Comparison of ENCODE assay signal across 10 cellular contexts in the genomic region with DNA sequence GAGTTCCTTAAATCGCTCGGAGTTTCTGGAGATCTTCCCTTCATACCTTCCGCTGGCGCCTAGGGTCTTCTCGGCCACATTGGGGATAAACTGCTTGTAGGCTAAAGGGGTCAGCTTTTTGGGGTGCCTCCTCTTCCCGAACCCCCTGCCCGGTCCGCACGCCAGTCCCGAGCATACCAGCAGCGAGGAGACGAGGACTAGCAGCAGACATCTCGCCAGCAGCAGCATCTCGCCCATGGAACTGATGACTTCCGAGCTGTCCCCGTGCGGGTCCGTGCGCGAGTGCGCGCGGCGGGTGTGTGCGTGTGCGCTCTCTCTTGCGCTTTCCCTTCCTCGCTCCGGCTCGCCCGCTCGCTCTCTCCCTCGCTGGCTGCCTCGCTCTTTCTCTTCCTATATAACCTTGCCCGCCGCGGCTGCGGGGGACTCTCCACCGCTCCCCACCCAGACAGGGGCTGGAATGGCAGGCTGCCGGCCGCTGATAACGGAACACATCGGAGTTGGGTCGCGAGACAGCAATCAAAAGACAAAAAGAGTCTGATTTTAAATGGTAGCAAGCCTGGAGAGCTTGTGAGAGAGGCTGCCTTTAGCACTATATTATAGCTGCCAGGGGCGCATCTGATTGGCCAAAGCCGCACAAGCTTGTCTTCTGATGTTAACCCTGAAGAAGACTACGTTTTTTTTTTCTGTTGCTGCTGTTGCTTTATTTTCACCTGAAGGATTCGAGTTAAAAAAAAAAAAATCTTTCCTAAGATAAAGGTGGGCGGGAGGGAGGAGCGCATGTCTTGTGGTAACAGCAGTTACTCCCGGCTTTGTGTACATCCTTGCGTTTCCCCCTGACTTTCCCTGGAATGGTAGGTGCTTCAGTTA. TPM values are rescaled to one million over a fixed set of nuclear protein-coding genes. Genes with fewer than 3 reads are reported as not detected.
DNase-seq lines count a peak whose midpoint lies in the region; ATAC-seq lines count a peak whose summit lies in the region.
"Had no signal": no experiment of that assay in that cellular context is flagged by ENCODE, and none has a peak within 500 bp of the region (broad histone marks: within the 10 kb centered on the region; RNA-seq: fewer than 3 reads in every experiment).

SHH (minus strand) TSS at position 569 of the 867 bp plus-strand sequence; CDS start at position 228, 341 bp downstream.

- H3K4me3 Mint-ChIP-seq in activated CD4-positive, alpha-beta T cell treated with anti-CD3 and anti-CD28 coated beads for 36 hours = peak within 1 kb of the TSS; percentile 4
- H3K4me3 Mint-ChIP-seq in activated naive CD8-positive, alpha-beta T cell = peak within 1 kb of the TSS; percentile 73
- peak within 1 kb of the TSS; percentile 68 to 71 for H3K4me3 Mint-ChIP-seq in stimulated activated naive CD8-positive, alpha-beta T cell treated with anti-CD3 and anti-CD28 coated beads, Interleukin-15, amount 100 ng/mL, for 72 hours
- H3K4me3 Mint-ChIP-seq in effector memory CD8-positive, alpha-beta T cell = peak within 1 kb of the TSS in 1 of 2 donors; percentile 62

- H3K27me3 Mint-ChIP-seq in activated CD4-positive, alpha-beta T cell treated with anti-CD3 and anti-CD28 coated beads for 36 hours = peaks cover 60% of the 10 kb centered on the region
- peaks cover 41% of the 10 kb centered on the region for H3K27me3 Mint-ChIP-seq in activated naive CD8-positive, alpha-beta T cell
- peaks cover 97% of the 10 kb centered on the region for H3K27me3 Mint-ChIP-seq in stimulated activated naive CD8-positive, alpha-beta T cell treated with anti-CD3 and anti-CD28 coated beads, Interleukin-15, amount 100 ng/mL, for 72 hours
- H3K27me3 Mint-ChIP-seq in effector memory CD8-positive, alpha-beta T cell = peaks cover 59 to 91% of the 10 kb centered on the region in 2 donors

- POLR2A ChIA-PET in activated CD4-positive, alpha-beta T cell treated with anti-CD3 and anti-CD28 coated beads for 36 hours (lab: Charles Lee) = no interaction called here

- DNase-seq in activated CD4-positive, alpha-beta T cell treated with anti-CD3 and anti-CD28 coated beads for 36 hours = no peak
- no peak for DNase-seq in activated CD4-positive, alpha-beta T cell treated with anti-CD3 and anti-CD28 coated beads, Interleukin-2, amount 50 U/mL, for 1 hour
- DNase-seq in kidney glomerular epithelial cell (lab: John Stamatoyannopoulos, UW) = peak; percentile 19
- no peak for DNase-seq in stimulated activated naive CD8-positive, alpha-beta T cell treated with anti-CD3 and anti-CD28 coated beads, Interleukin-15, amount 100 ng/mL, for 72 hours
- DNase-seq in cerebellar nuclear complex (lab: John Stamatoyannopoulos, UW) = no peak
- DNase-seq in effector memory CD8-positive, alpha-beta T cell = no peak
- no peak for DNase-seq in NOMO-1 treated with dmso at 0.1 percent for 144 hours (lab: John Stamatoyannopoulos, UW; ENCODE audit: unreplicated experiment)
- DNase-seq: Karpas-422, sigmoid colon had no signal

- CTCF ChIA-PET in activated CD4-positive, alpha-beta T cell treated with anti-CD3 and anti-CD28 coated beads for 36 hours (lab: Charles Lee) = no interaction called here

- H3K27ac Mint-ChIP-seq in activated CD4-positive, alpha-beta T cell treated with anti-CD3 and anti-CD28 coated beads for 36 hours = no peak within 1 kb of the TSS
- no peak within 1 kb of the TSS for H3K27ac Mint-ChIP-seq in activated naive CD8-positive, alpha-beta T cell
- H3K27ac Mint-ChIP-seq in stimulated activated naive CD8-positive, alpha-beta T cell treated with anti-CD3 and anti-CD28 coated beads, Interleukin-15, amount 100 ng/mL, for 72 hours = no peak within 1 kb of the TSS
- peak within 1 kb of the TSS in 1 of 2 donors; percentile 21 for H3K27ac Mint-ChIP-seq in effector memory CD8-positive, alpha-beta T cell

- H3K9me3 Mint-ChIP-seq in activated CD4-positive, alpha-beta T cell treated with anti-CD3 and anti-CD28 coated beads for 36 hours (ENCODE audit: low read depth) = no peaks in the 10 kb centered on the region
- no peaks in the 10 kb centered on the region for H3K9me3 Mint-ChIP-seq in activated naive CD8-positive, alpha-beta T cell (ENCODE audit: low read depth)
- no peaks in the 10 kb centered on the region for H3K9me3 Mint-ChIP-seq in stimulated activated naive CD8-positive, alpha-beta T cell treated with anti-CD3 and anti-CD28 coated beads, Interleukin-15, amount 100 ng/mL, for 72 hours
- H3K9me3 Mint-ChIP-seq in effector memory CD8-positive, alpha-beta T cell = no peaks in the 10 kb centered on the region

- peaks cover 22% of the 10 kb centered on the region for H3K4me1 Mint-ChIP-seq in activated CD4-positive, alpha-beta T cell treated with anti-CD3 and anti-CD28 coated beads for 36 hours
- H3K4me1 Mint-ChIP-seq in activated naive CD8-positive, alpha-beta T cell (ENCODE audit: low read depth) = peaks cover 29% of the 10 kb centered on the region
- peaks cover 48% of the 10 kb centered on the region for H3K4me1 Mint-ChIP-seq in stimulated activated naive CD8-positive, alpha-beta T cell treated with anti-CD3 and anti-CD28 coated beads, Interleukin-15, amount 100 ng/mL, for 72 hours
- peaks cover 11 to 18% of the 10 kb centered on the region in 2 donors for H3K4me1 Mint-ChIP-seq in effector memory CD8-positive, alpha-beta T cell (ENCODE audit: low read depth in 2 of 2)

- H3K36me3 Mint-ChIP-seq in activated CD4-positive, alpha-beta T cell treated with anti-CD3 and anti-CD28 coated beads for 36 hours (ENCODE audit: low read depth) = no peaks in the 10 kb centered on the region
- no peaks in the 10 kb centered on the region for H3K36me3 Mint-ChIP-seq in activated naive CD8-positive, alpha-beta T cell
- peaks cover 5% of the 10 kb centered on the region for H3K36me3 Mint-ChIP-seq in effector memory CD8-positive, alpha-beta T cell (ENCODE audit: insufficient read depth)

- ATAC-seq in activated CD4-positive, alpha-beta T cell treated with anti-CD3 and anti-CD28 coated beads for 36 hours = no peak
- no peak for ATAC-seq in stimulated activated naive CD8-positive, alpha-beta T cell treated with anti-CD3 and anti-CD28 coated beads, Interleukin-15, amount 100 ng/mL, for 72 hours
- no peak for ATAC-seq in effector memory CD8-positive, alpha-beta T cell (replicated peaks)

- intact Hi-C loops in activated CD4-positive, alpha-beta T cell treated with anti-CD3 and anti-CD28 coated beads for 36 hours (cut with DNase I, micrococcal nuclease) = loop anchor here in 1 of 2 experiments (5.0 kb wide), 1 partner anchor 1200 kb away; the partner anchor contains the start of gene MNX1

RNA-seq across cellular contexts. Expression of gene SHH, which starts in this region (rescaled TPM):
- total RNA-seq in activated CD4-positive, alpha-beta T cell treated with anti-CD3 and anti-CD28 coated beads for 36 hours = not detected
- total RNA-seq: sigmoid colon had no signal
